11 cellular contexts compared by ENCODE assay signal in genomic region chr13:77022341-77022740, GRCh38. TPM values are rescaled to one million over a fixed set of nuclear protein-coding genes. Genes with fewer than 3 reads are reported as not detected.
A peak's percentile ranks its signal among the peaks of the same experiment; 100 is the strongest.
DNase-seq lines count a peak whose midpoint lies in the region; ATAC-seq and TF ChIP-seq lines count a peak whose summit lies in the region.
"Had no signal": no experiment of that assay in that cellular context is flagged by ENCODE, and none has a peak within 500 bp of the region (broad histone marks: within the 10 kb centered on the region; RNA-seq: fewer than 3 reads in every experiment).

No MANE protein-coding gene starts in this region.

- DNase-seq in AG10803 (ENCODE audit: low read depth) (peak; percentile 53), GM23248 (peak; percentile 63), MCF 10A (ENCODE audit: unreplicated experiment) (peak; percentile 13), RWPE1 (ENCODE audit: low spot score) (no peak), KBM-7 (no peak)
- no peak for DNase-seq in naive thymus-derived CD4-positive, alpha-beta T cell
- no peak for DNase-seq in stimulated activated CD4-positive, alpha-beta T cell treated with anti-CD3 and anti-CD28 coated beads, Interleukin-2, amount 100 ng/mL, for 24 hours
- DNase-seq: NCI-H2227 treated with DMSO at 0.1 percent for 48 hours, SW 1271, upper lobe of left lung had no signal

- H3K9ac ChIP-seq in GM23248 = peak overlapping the region; percentile 3; the same call in 1 of the 2 replicates

- H3K4me1 Mint-ChIP-seq in MCF 10A (ENCODE audit: insufficient read depth, unreplicated experiment) = peaks cover 26% of the 10 kb centered on the region
- H3K4me1 Mint-ChIP-seq in naive thymus-derived CD4-positive, alpha-beta T cell = peaks cover 46 to 93% (median 73%) of the 10 kb centered on the region in 7 donors

- 20 to 25% methylated on average over 3 of the region's 3 CpGs for WGBS in GM23248 (ENCODE audit: low coverage in 1 of 2, low lambda C conversion rate in 2 of 2, missing lambda C conversion rate in 2 of 2), 2 experiments

- H3K9me3 ChIP-seq in GM23248 (ENCODE audit: low read depth) = no peaks in the 10 kb centered on the region
- no peaks in the 10 kb centered on the region for H3K9me3 ChIP-seq in naive thymus-derived CD4-positive, alpha-beta T cell (ENCODE audit: control insufficient read depth in 2 of 3, low read length in 3 of 3)
- H3K9me3 ChIP-seq: upper lobe of left lung had no signal

- no peak overlapping the region for H3K27ac Mint-ChIP-seq in MCF 10A (ENCODE audit: low read depth, unreplicated experiment)
- peak overlapping the region in 5 of 9 donors; percentile 52 to 79 (median 62) for H3K27ac Mint-ChIP-seq in naive thymus-derived CD4-positive, alpha-beta T cell

- no peak overlapping the region for H3K4me3 ChIP-seq in AG10803 (ENCODE audit: low read length)
- H3K4me3 ChIP-seq in GM23248 = peak overlapping the region; percentile 49
- H3K4me3 ChIP-seq in naive thymus-derived CD4-positive, alpha-beta T cell (ENCODE audit: low read length) = no peak overlapping the region

- H3K36me3 ChIP-seq in GM23248 (ENCODE audit: low read depth) = peaks cover 28% of the 10 kb centered on the region
- H3K36me3 ChIP-seq in naive thymus-derived CD4-positive, alpha-beta T cell (ENCODE audit: control insufficient read depth in 2 of 3, insufficient read depth in 3 of 3, low read length in 3 of 3) = peaks cover 0 to 10% (median 8%) of the 10 kb centered on the region in 3 experiments

- H3K27ac ChIP-seq in GM23248 = peak overlapping the region; percentile 42
- H3K27ac ChIP-seq in naive thymus-derived CD4-positive, alpha-beta T cell (ENCODE audit: low read depth, low read length) = peak overlapping the region; percentile 27
- H3K27ac ChIP-seq in RWPE1 = no peak overlapping the region

- H3K79me2 ChIP-seq in GM23248 (ENCODE audit: insufficient read depth) = peaks cover 93% of the 10 kb centered on the region

- H3K4me3 Mint-ChIP-seq in MCF 10A (ENCODE audit: unreplicated experiment) = peak overlapping the region; percentile 16
- peak overlapping the region in 9 of 10 donors; percentile 47 to 100 (median 80) for H3K4me3 Mint-ChIP-seq in naive thymus-derived CD4-positive, alpha-beta T cell

- POLR2A ChIA-PET in MCF 10A (lab: Yijun Ruan, JAX) (interaction anchor here (1.0 kb wide), 1 partner anchor 30 kb away, joined by 3 read pairs; no protein-coding TSS in a partner anchor), RWPE1 (lab: Yijun Ruan, JAX; ENCODE audit: low non-redundant PET) (no interaction called here)
- POLR2A ChIA-PET in naive thymus-derived CD4-positive, alpha-beta T cell (lab: Charles Lee) = interaction anchor here (1.0 to 7.2 kb wide), 3 partner anchors 8 to 29 kb away, joined by 3 to 170 read pairs (median 6); partner anchors contain the start of gene CLN5

- peaks cover 27% of the 10 kb centered on the region for H3F3A ChIP-seq in GM23248 (ENCODE audit: insufficient read depth)

- intact Hi-C loops in MCF 10A (cut with micrococcal nuclease) = no loop called here
- intact Hi-C loops in naive thymus-derived CD4-positive, alpha-beta T cell (cut with micrococcal nuclease) = loop anchor here (1.0 to 10.0 kb wide), 3 partner anchors 10 to 1478 kb away; partner anchors contain the start of gene UCHL3 (in 1 of the 2)

- no peaks in the 10 kb centered on the region for H3K27me3 ChIP-seq in GM23248 (replicated peaks; ENCODE audit: insufficient read depth)
- H3K27me3 ChIP-seq in naive thymus-derived CD4-positive, alpha-beta T cell (ENCODE audit: control insufficient read depth in 2 of 2, insufficient read depth in 2 of 2, low read length in 2 of 2) = no peaks in the 10 kb centered on the region
- H3K27me3 ChIP-seq: upper lobe of left lung had no signal

- ATAC-seq in naive thymus-derived CD4-positive, alpha-beta T cell = no peak
- ATAC-seq in GM18511 (IDR thresholded peaks at IDR 0.05; ENCODE audit: unreplicated experiment) = no peak

- H3K4me1 ChIP-seq in GM23248 (ENCODE audit: insufficient read depth) = peaks cover 59% of the 10 kb centered on the region
- H3K4me1 ChIP-seq in naive thymus-derived CD4-positive, alpha-beta T cell (ENCODE audit: control insufficient read depth in 2 of 2, insufficient read depth in 2 of 2, low read length in 2 of 2) = peaks cover 51 to 52% of the 10 kb centered on the region in 2 donors

- TF ChIP-seq CTCF in AG10803 (conservative IDR thresholded peaks at IDR 0.05; ENCODE audit: low read length) = no peak
- no peak for TF ChIP-seq CTCF in MCF 10A (IDR thresholded peaks at IDR 0.05; ENCODE audit: unreplicated experiment)
- no peak for TF ChIP-seq CTCF in RWPE1 (conservative IDR thresholded peaks at IDR 0.05; ENCODE audit: low read depth)

- no peaks in the 10 kb centered on the region for H3K9me2 ChIP-seq in GM23248 (ENCODE audit: insufficient read depth)

- no TSS peak for BruUV-seq in MCF 10A (replicated peaks; lab: Mats Ljungman, UMichigan)

- peak overlapping the region; percentile 100 for H3K4me2 ChIP-seq in GM23248 (ENCODE audit: unreplicated experiment)

- in situ Hi-C loops in GM23248 (cut with MboI) (no loop called here), KBM-7 (cut with MboI; ENCODE audit: low pct_unique_long_range_greater_than_20kb, low sequenced_read_pairs) (no loop called here)

- no peak overlapping the region for H2AFZ ChIP-seq in GM23248

- CTCF ChIA-PET in MCF 10A (lab: Yijun Ruan, JAX) = interaction anchor here (1.0 kb wide), 1 partner anchor 33 kb away, joined by 4 read pairs; no protein-coding TSS in a partner anchor
- CTCF ChIA-PET in naive thymus-derived CD4-positive, alpha-beta T cell (lab: Charles Lee) = interaction anchor here (1.5 kb wide), 1 partner anchor 20 kb away, joined by 3 read pairs; no protein-coding TSS in a partner anchor
- CTCF ChIA-PET in RWPE1 (lab: Yijun Ruan, JAX) = no interaction called here

- no peaks in the 10 kb centered on the region for H3K27me3 Mint-ChIP-seq in MCF 10A (ENCODE audit: insufficient read depth, unreplicated experiment)
- H3K27me3 Mint-ChIP-seq in naive thymus-derived CD4-positive, alpha-beta T cell = no peaks in the 10 kb centered on the region

- H4K20me1 ChIP-seq in GM23248 (ENCODE audit: insufficient read depth) = peaks cover 27% of the 10 kb centered on the region; the same call in 1 of the 2 replicates

- peaks cover 24% of the 10 kb centered on the region for H3K36me3 Mint-ChIP-seq in MCF 10A (ENCODE audit: insufficient read depth, unreplicated experiment)
- peaks cover 0 to 16% (median 10%) of the 10 kb centered on the region in 5 donors for H3K36me3 Mint-ChIP-seq in naive thymus-derived CD4-positive, alpha-beta T cell

- H3K9me3 Mint-ChIP-seq in MCF 10A (ENCODE audit: unreplicated experiment) = no peaks in the 10 kb centered on the region
- peaks cover 0 to 2% (median 0%) of the 10 kb centered on the region in 11 donors for H3K9me3 Mint-ChIP-seq in naive thymus-derived CD4-positive, alpha-beta T cell

RNA-seq across cellular contexts. Expression of gene FBXL3, which starts 4.6 kb away (rescaled TPM):
- 76.1 and 83.1 TPM in 2 replicates for total RNA-seq in GM23248 (2014; rRNA removed; shearing (Covaris generic))
- polyA plus RNA-seq in GM23248 (2016; fragmentation: Nextera tagmentation; extraction: Ambion mirVana) = 44.8 and 45.1 TPM in 2 replicates
- total RNA-seq in MCF 10A (2022) = 32.5 and 34.9 TPM in 2 replicates
- 10 to 100 TPM; 44.2 to 94.2 (median 70.8) TPM for total RNA-seq in naive thymus-derived CD4-positive, alpha-beta T cell
- 10 to 100 TPM; 42.0 to 57.0 TPM for polyA plus RNA-seq in naive thymus-derived CD4-positive, alpha-beta T cell

RNA-seq across cellular contexts. Expression of gene CLN5, which starts 30.5 kb away (rescaled TPM):
- total RNA-seq in GM23248 (2014; rRNA removed; shearing (Covaris generic)) = 32.4 and 35.9 TPM in 2 replicates
- polyA plus RNA-seq in GM23248 (2016; fragmentation: Nextera tagmentation; extraction: Ambion mirVana) = 35.3 and 36.4 TPM in 2 replicates
- total RNA-seq in MCF 10A (2022) = 16.0 and 17.8 TPM in 2 replicates
- 10 to 100 TPM; 18.9 to 45.3 (median 27.7) TPM for total RNA-seq in naive thymus-derived CD4-positive, alpha-beta T cell
- polyA plus RNA-seq in naive thymus-derived CD4-positive, alpha-beta T cell = 10 to 100 TPM; 27.5 to 36.5 TPM

Comparison
In these comparisons a context has a peak if more than half of its experiments do, and no peak if none do; other contexts are left out.
1. DNase-seq: peak in AG10803 (single experiment), GM23248 (single experiment) and MCF 10A (single experiment); none in naive thymus-derived CD4-positive, alpha-beta T cell (0 of 9), RWPE1 (single experiment), stimulated activated CD4-positive, alpha-beta T cell treated with anti-CD3 and anti-CD28 coated beads, Interleukin-2, amount 100 ng/mL, for 24 hours (0 of 2) and KBM-7 (single experiment).